ENCODE assay signal across 9 cellular contexts in genomic region chr10:61779950-61780659, GRCh38.
DNase-seq lines count a peak whose midpoint lies in the region; ATAC-seq and FAIRE-seq lines count a peak whose summit lies in the region.
"Had no signal": no experiment of that assay in that cellular context is flagged by ENCODE, and none has a peak within 500 bp of the region (broad histone marks: within the 10 kb centered on the region; RNA-seq: fewer than 3 reads in every experiment).

No MANE protein-coding gene starts in this region.

- H3K4me3 Mint-ChIP-seq in activated naive CD8-positive, alpha-beta T cell treated with anti-CD3 and anti-CD28 coated beads, Interleukin-2, amount 50 U/mL, for 24 hours: no peak overlapping the region

- peak; percentile 76 for ATAC-seq in activated naive CD8-positive, alpha-beta T cell treated with anti-CD3 and anti-CD28 coated beads, Interleukin-2, amount 50 U/mL, for 24 hours

- DNase-seq in stimulated activated CD4-positive, alpha-beta T cell treated with anti-CD3 and anti-CD28 coated beads, Interleukin-15, amount 100 ng/mL, for 24 hours: peak; percentile 47
- DNase-seq in stimulated activated CD4-positive, alpha-beta T cell treated with anti-CD3 and anti-CD28 coated beads, Interleukin-2, amount 100 ng/mL, for 48 hours: no peak
- DNase-seq in activated naive CD8-positive, alpha-beta T cell treated with anti-CD3 and anti-CD28 coated beads, Interleukin-2, amount 50 U/mL, for 24 hours: peak; percentile 25
- peak; percentile 54 for DNase-seq in urothelium cell line (ENCODE audit: low spot score)
- DNase-seq in medulla oblongata (ENCODE audit: extremely low spot score): no peak
- no peak for DNase-seq in substantia nigra (lab: John Stamatoyannopoulos, UW)
- DNase-seq in globus pallidus (ENCODE audit: low spot score): no peak

- H3K27ac ChIP-seq in substantia nigra (ENCODE audit: low read depth, low read length, poor library complexity, severe bottlenecking): no peak overlapping the region
- H3K27ac ChIP-seq: HL-60 had no signal

- FAIRE-seq in islet of Langerhans (lab: Jason Lieb, UNC) (peak; percentile 81), urothelium cell line (lab: Jason Lieb, UNC) (peak; percentile 74)

- H3K27me3 Mint-ChIP-seq in activated naive CD8-positive, alpha-beta T cell treated with anti-CD3 and anti-CD28 coated beads, Interleukin-2, amount 50 U/mL, for 24 hours: no peaks in the 10 kb centered on the region

- peaks cover 1% of the 10 kb centered on the region for H3K36me3 Mint-ChIP-seq in activated naive CD8-positive, alpha-beta T cell treated with anti-CD3 and anti-CD28 coated beads, Interleukin-2, amount 50 U/mL, for 24 hours (ENCODE audit: low read depth)

- H3K4me1 Mint-ChIP-seq in activated naive CD8-positive, alpha-beta T cell treated with anti-CD3 and anti-CD28 coated beads, Interleukin-2, amount 50 U/mL, for 24 hours: peaks cover 51% of the 10 kb centered on the region

- peak overlapping the region; percentile 28 for H3K27ac Mint-ChIP-seq in activated naive CD8-positive, alpha-beta T cell treated with anti-CD3 and anti-CD28 coated beads, Interleukin-2, amount 50 U/mL, for 24 hours

- H3K9me3 Mint-ChIP-seq in activated naive CD8-positive, alpha-beta T cell treated with anti-CD3 and anti-CD28 coated beads, Interleukin-2, amount 50 U/mL, for 24 hours: no peaks in the 10 kb centered on the region

Comparison
In these comparisons a context has a peak if more than half of its experiments do, and no peak if none do; other contexts are left out.
1. DNase-seq: peak in stimulated activated CD4-positive, alpha-beta T cell treated with anti-CD3 and anti-CD28 coated beads, Interleukin-15, amount 100 ng/mL, for 24 hours (single experiment), activated naive CD8-positive, alpha-beta T cell treated with anti-CD3 and anti-CD28 coated beads, Interleukin-2, amount 50 U/mL, for 24 hours (single experiment) and urothelium cell line (single experiment); none in stimulated activated CD4-positive, alpha-beta T cell treated with anti-CD3 and anti-CD28 coated beads, Interleukin-2, amount 100 ng/mL, for 48 hours (0 of 2), medulla oblongata (single experiment), substantia nigra (0 of 49) and globus pallidus (single experiment).